In genomic region chr4:163755013-163755412, GRCh38 we compare ENCODE assay signal across 9 cellular contexts.
DNase-seq lines count a peak whose midpoint lies in the region; ATAC-seq, FAIRE-seq and TF ChIP-seq lines count a peak whose summit lies in the region.
"Had no signal": no experiment of that assay in that cellular context is flagged by ENCODE, and none has a peak within 500 bp of the region (broad histone marks: within the 10 kb centered on the region; RNA-seq: fewer than 3 reads in every experiment).

No MANE protein-coding gene starts in this region.

- CTCF ChIA-PET in A549 (lab: Yijun Ruan, JAX) (interaction anchor here (1.0 to 1.7 kb wide), 3 partner anchors 82 to 199 kb away, joined by 3 to 8 read pairs (median 3); no protein-coding TSS in a partner anchor), RWPE1 (lab: Yijun Ruan, JAX) (interaction anchor here (0.5 to 1.4 kb wide), 4 partner anchors 58 to 200 kb away, joined by 3 to 4 read pairs (median 4); no protein-coding TSS in a partner anchor)

- 7% methylated on average over 3 of the region's 3 CpGs for WGBS in A549 (ENCODE audit: missing lambda C conversion rate)

- FAIRE-seq in A549 (lab: Jason Lieb, UNC): no peak
- FAIRE-seq: G401.6 had no signal

- TF ChIP-seq CTCF in A549 (IDR thresholded peaks at IDR 0.05): peak; percentile 32
- no peak for TF ChIP-seq CTCF in RWPE1 (conservative IDR thresholded peaks at IDR 0.05; ENCODE audit: low read depth)
- no peak for TF ChIP-seq CTCF in mesothelial cell of epicardium (IDR thresholded peaks at IDR 0.05; ENCODE audit: unreplicated experiment)

- DNase-seq in A549 (ENCODE audit: low read depth in 1 of 2, low spot score in 1 of 2): peak in 1 of 2 experiments; percentile 7
- peak; percentile 4 for DNase-seq in RWPE1 (ENCODE audit: low spot score)
- DNase-seq in midbrain (lab: John Stamatoyannopoulos, UW): peak; percentile 29
- DNase-seq in activated effector memory CD4-positive, alpha-beta T cell treated with anti-CD3 and anti-CD28 coated beads, Interleukin-2, amount 50 U/mL, for 16 hours: no peak
- DNase-seq in mesothelial cell of epicardium (ENCODE audit: low spot score in 2 of 2, unreplicated experiment in 2 of 2): no peak
- DNase-seq in putamen (ENCODE audit: low spot score): no peak

- no peaks in the 10 kb centered on the region for H3K4me1 Mint-ChIP-seq in mesothelial cell of epicardium

- peak in 1 of 2 experiments; percentile 47; a peak in 2 of 6 replicates for ATAC-seq in A549
- peak; percentile 79 for ATAC-seq in GM18907 (IDR thresholded peaks at IDR 0.05; ENCODE audit: unreplicated experiment)
- ATAC-seq in HG03095 (IDR thresholded peaks at IDR 0.05; ENCODE audit: unreplicated experiment): peak; percentile 56

- H3K27me3 Mint-ChIP-seq in mesothelial cell of epicardium (ENCODE audit: low read depth): no peaks in the 10 kb centered on the region

- no peak for TF ChIP-seq POLR2A in A549 (IDR thresholded peaks at IDR 0.05; ENCODE audit: low read length)

- no peak overlapping the region for H3K27ac ChIP-seq in A549
- no peak overlapping the region for H3K27ac ChIP-seq in RWPE1

- no peak overlapping the region for H3K4me3 ChIP-seq in A549

- peak; percentile 23 to 37; a peak in 4 of 5 replicates for TF ChIP-seq RAD21 in A549 (conservative IDR thresholded peaks at IDR 0.05 in 1 of 2, IDR thresholded peaks at IDR 0.05 in 1 of 2)

- H3K4me3 Mint-ChIP-seq in mesothelial cell of epicardium: no peak overlapping the region

- H3K4me1 ChIP-seq in A549: no peaks in the 10 kb centered on the region

- TF ChIP-seq EP300 in A549 (IDR thresholded peaks at IDR 0.05): no peak

- H3K9me3 ChIP-seq in A549: no peaks in the 10 kb centered on the region

- H3K9me3 Mint-ChIP-seq in mesothelial cell of epicardium: no peaks in the 10 kb centered on the region

- no peaks in the 10 kb centered on the region for H3K36me3 Mint-ChIP-seq in mesothelial cell of epicardium

- 0 out of 3 replicates have a peak overlapping the region, but pooled peaks have one; percentile 19 for H3K4me2 ChIP-seq in A549

- H3K27ac Mint-ChIP-seq in mesothelial cell of epicardium: no peak overlapping the region

- POLR2A ChIA-PET in A549 (lab: Yijun Ruan, JAX) (no interaction called here), RWPE1 (lab: Yijun Ruan, JAX; ENCODE audit: low non-redundant PET) (no interaction called here)

TF ChIP-seq in A549, 52 proteins besides CTCF, POLR2A, EP300 and RAD21:
- TF ChIP-seq SMC3 (IDR thresholded peaks at IDR 0.05) (0 out of 3 replicates have a peak, but pooled peaks have one; percentile 14), ESRRA (IDR thresholded peaks at IDR 0.05; ENCODE audit: borderline replicate concordance, low read length) (no peak)

Comparison
In these comparisons a context has a peak if more than half of its experiments do, and no peak if none do; other contexts are left out.
1. DNase-seq: peak in RWPE1 (single experiment) and midbrain (single experiment); none in activated effector memory CD4-positive, alpha-beta T cell treated with anti-CD3 and anti-CD28 coated beads, Interleukin-2, amount 50 U/mL, for 16 hours (single experiment), mesothelial cell of epicardium (0 of 2) and putamen (single experiment).